In the genomic region with DNA sequence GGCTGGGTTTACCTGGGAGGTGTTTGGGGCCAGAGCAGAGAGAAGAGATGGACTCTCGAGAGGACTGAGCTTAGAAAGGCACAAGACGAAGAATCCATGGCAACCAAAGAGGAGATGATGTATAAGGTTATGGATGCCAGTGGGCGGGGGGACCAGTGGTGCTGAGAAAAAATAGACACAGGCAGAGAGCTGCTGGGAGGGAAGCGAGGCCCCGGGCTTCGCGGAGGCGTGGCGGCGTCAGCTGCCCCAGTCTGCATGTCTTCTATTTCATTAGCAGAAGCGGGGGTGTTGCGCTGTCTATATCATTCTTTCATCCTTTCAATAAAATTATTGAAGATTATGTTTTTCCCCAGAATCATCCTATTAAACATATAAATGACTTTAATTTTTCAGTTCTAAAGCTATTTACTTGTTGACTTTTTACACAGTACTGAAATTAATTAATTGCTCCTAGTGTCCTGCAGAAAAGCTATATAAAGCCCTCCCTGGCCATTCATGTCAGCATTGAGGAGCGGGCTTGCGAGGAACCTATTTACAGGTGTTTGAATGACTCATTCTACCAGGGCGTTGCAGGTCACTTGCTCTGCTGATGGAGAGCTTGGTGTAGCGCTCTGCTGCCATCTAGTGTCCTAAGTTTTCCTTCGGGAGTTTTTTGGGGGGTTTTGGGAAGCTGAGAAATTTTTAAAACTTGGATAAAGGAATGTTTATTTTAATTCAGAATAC, we compare ENCODE assay signal across 8 cellular contexts. TPM values are rescaled to one million over a fixed set of nuclear protein-coding genes. Genes with fewer than 3 reads are reported as not detected.
DNase-seq lines count a peak whose midpoint lies in the region; ATAC-seq, FAIRE-seq and TF ChIP-seq lines count a peak whose summit lies in the region.

No MANE protein-coding gene starts in this region.

- H3K27me3 ChIP-seq in foreskin keratinocyte, result no peaks in the 10 kb centered on the region
- no peaks in the 10 kb centered on the region for H3K27me3 ChIP-seq in pancreas

- no peaks in the 10 kb centered on the region for H3K36me3 ChIP-seq in pancreas

- ATAC-seq in GM18511 (IDR thresholded peaks at IDR 0.05; ENCODE audit: unreplicated experiment), result peak; percentile 82
- peak; percentile 36 for ATAC-seq in foreskin keratinocyte
- peak; percentile 69 to 81 (median 72) for ATAC-seq in pancreas

- H3K27ac ChIP-seq in foreskin keratinocyte (no peak overlapping the region), pancreas (peak overlapping the region in 1 of 4 donors; percentile 75)

- intact Hi-C loops in pancreas (cut with DNase I), result loop anchor here (5.0 to 10.0 kb wide), 3 partner anchors 56 to 144 kb away; no protein-coding TSS in a partner anchor

- 55 to 58% methylated on average over 17 of the region's 17 CpGs for WGBS in pancreas, 2 donors

- DNase-seq in AG09309 (ENCODE audit: low read depth), result no peak
- DNase-seq in HTR-8/SVneo (ENCODE audit: insufficient read length, low spot score), result peak; percentile 68
- peak; percentile 65 for DNase-seq in RCC 7860 (ENCODE audit: low spot score)
- peak; percentile 41 for DNase-seq in activated effector memory CD4-positive, alpha-beta T cell treated with Interleukin-2 at 50 U/mL for 16 hours
- peak in 1 of 2 donors; percentile 62 for DNase-seq in foreskin keratinocyte
- peak in 4 of 6 donors; percentile 64 to 77 (median 72) for DNase-seq in pancreas
- peak; percentile 95 for DNase-seq in urothelium cell line (ENCODE audit: low spot score)

- no peaks in the 10 kb centered on the region for H3K9me3 ChIP-seq in pancreas

- no peak overlapping the region for H3K4me3 ChIP-seq in AG09309 (ENCODE audit: control insufficient read depth, low read depth, low read length)
- no peak overlapping the region for H3K4me3 ChIP-seq in pancreas

- TF ChIP-seq CTCF in AG09309 (IDR thresholded peaks at IDR 0.05; ENCODE audit: control insufficient read depth, insufficient read depth, low read depth, low read length, missing control alignments), result peak; percentile 89
- TF ChIP-seq CTCF in foreskin keratinocyte (conservative IDR thresholded peaks at IDR 0.05), result peak; percentile 96
- peak; percentile 58 to 81 (median 74) for TF ChIP-seq CTCF in pancreas (IDR thresholded peaks at IDR 0.05)

- no peak for FAIRE-seq in HTR-8/SVneo (lab: Jason Lieb, UNC)
- peak; percentile 86 for FAIRE-seq in RCC 7860 (lab: Jason Lieb, UNC)
- FAIRE-seq in pancreas (lab: Jason Lieb, UNC), result peak; percentile 69
- no peak for FAIRE-seq in urothelium cell line (lab: Jason Lieb, UNC)

- H3K4me1 ChIP-seq in foreskin keratinocyte, result peaks cover 16% of the 10 kb centered on the region
- peaks cover 25 to 51% (median 31%) of the 10 kb centered on the region in 3 donors for H3K4me1 ChIP-seq in pancreas

RNA-seq across cellular contexts. Expression of gene BHLHA15, which starts 42.9 kb away (rescaled TPM):
- total RNA-seq in foreskin keratinocyte, result 0.25 and 0.34 TPM in 2 replicates
- 0.15 TPM in 1 of 2 replicates, not detected in the other for polyA plus RNA-seq in foreskin keratinocyte
- 100 to 1,000 TPM in 4 of 6 donors, 10 to 100 TPM in 2; 70.9 to 405 (median 172) TPM for total RNA-seq in pancreas
- polyA plus RNA-seq in pancreas, result 10 to 100 TPM; 32.5 to 98.0 TPM

Comparison
In these comparisons a context has a peak if more than half of its experiments do, and no peak if none do; other contexts are left out.
1. RNA of gene BHLHA15, which starts 42.9 kb away (total RNA-seq): 70.9 to 405 TPM in pancreas; 0.25 to 0.34 TPM in foreskin keratinocyte; every median in the first group is over 10 times any median in the second.
2. Peak in every context shown above with its lines, with median percentiles within 50 percentile points of each other: CTCF ChIP-seq and ATAC-seq.